9 cellular contexts compared by ENCODE assay signal in the genomic region with DNA sequence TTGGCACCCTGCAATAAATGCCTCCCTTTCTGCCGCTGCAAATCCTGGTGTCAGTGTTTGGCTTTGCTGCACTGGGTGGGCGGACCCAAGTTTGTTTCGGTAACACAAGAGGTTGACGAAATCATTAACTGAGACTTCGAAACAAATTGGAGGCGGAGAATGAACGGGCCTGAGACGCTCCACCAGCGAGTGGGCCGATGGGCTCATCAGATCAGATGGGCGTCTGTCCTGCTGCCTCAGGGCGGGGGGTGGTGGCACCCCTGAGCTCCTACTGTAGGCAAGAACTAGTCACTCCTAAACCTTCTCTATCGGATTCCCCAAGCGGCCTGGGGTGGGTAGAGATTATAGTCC. TPM values are rescaled to one million over a fixed set of nuclear protein-coding genes. Genes with fewer than 3 reads are reported as not detected.
DNase-seq lines count a peak whose midpoint lies in the region; ATAC-seq and TF ChIP-seq lines count a peak whose summit lies in the region.
"Had no signal": no experiment of that assay in that cellular context is flagged by ENCODE, and none has a peak within 500 bp of the region (broad histone marks: within the 10 kb centered on the region; RNA-seq: fewer than 3 reads in every experiment).

No MANE protein-coding gene starts in this region.

- peaks cover 2% of the 10 kb centered on the region in 2 donors for H3K9me3 Mint-ChIP-seq in activated T-cell treated with anti-CD3 and anti-CD28 coated beads, Interleukin-2, amount 50 U/mL, for 72 hours
- peaks cover 8% of the 10 kb centered on the region for H3K9me3 Mint-ChIP-seq in WTC11

- peak overlapping the region; percentile 56 for H3K27ac Mint-ChIP-seq in activated T-cell treated with anti-CD3 and anti-CD28 coated beads, Interleukin-2, amount 50 U/mL, for 72 hours
- peak overlapping the region; percentile 83 for H3K27ac Mint-ChIP-seq in WTC11

- H3K4me3 Mint-ChIP-seq in activated T-cell treated with anti-CD3 and anti-CD28 coated beads, Interleukin-2, amount 50 U/mL, for 72 hours, result peak overlapping the region; percentile 90 to 91
- H3K4me3 Mint-ChIP-seq in WTC11, result peak overlapping the region; percentile 90

- CTCF ChIA-PET in WTC11 (lab: Charles Lee), result interaction anchor here (1.4 to 6.3 kb wide), 4 partner anchors 17 to 47 kb away, joined by 3 to 126 read pairs (median 13); no protein-coding TSS in a partner anchor

- TF ChIP-seq CTCF in WTC11 (IDR thresholded peaks at IDR 0.05) (no peak), omental fat pad (IDR thresholded peaks at IDR 0.05) (no peak)

- peaks cover 6% of the 10 kb centered on the region for H3K4me1 Mint-ChIP-seq in activated T-cell treated with anti-CD3 and anti-CD28 coated beads, Interleukin-2, amount 50 U/mL, for 72 hours (ENCODE audit: low read depth)
- H3K4me1 Mint-ChIP-seq in WTC11, result peaks cover 23% of the 10 kb centered on the region

- H3K27me3 Mint-ChIP-seq in activated T-cell treated with anti-CD3 and anti-CD28 coated beads, Interleukin-2, amount 50 U/mL, for 72 hours (ENCODE audit: low read depth), result no peaks in the 10 kb centered on the region
- H3K27me3 Mint-ChIP-seq in WTC11 (ENCODE audit: low read depth), result peaks cover 21% of the 10 kb centered on the region

- peaks cover 1 to 5% of the 10 kb centered on the region in 2 donors for H3K36me3 Mint-ChIP-seq in activated T-cell treated with anti-CD3 and anti-CD28 coated beads, Interleukin-2, amount 50 U/mL, for 72 hours (ENCODE audit: insufficient read depth in 2 of 2)
- no peaks in the 10 kb centered on the region for H3K36me3 Mint-ChIP-seq in WTC11

- no peak for ATAC-seq in activated T-cell treated with anti-CD3 and anti-CD28 coated beads, Interleukin-2, amount 50 U/mL, for 72 hours (replicated peaks in 1 of 2)
- peak; percentile 1 for ATAC-seq in WTC11
- ATAC-seq in omental fat pad (ENCODE audit: low FRiP score), result peak; percentile 56
- ATAC-seq in GM18502 (IDR thresholded peaks at IDR 0.05; ENCODE audit: poor library complexity, unreplicated experiment), result no peak

- DNase-seq in activated T-cell treated with anti-CD3 and anti-CD28 coated beads, Interleukin-2, amount 50 U/mL, for 72 hours, result no peak
- DNase-seq in activated T-cell treated with anti-CD3 and anti-CD28 coated beads for 4 hours, result no peak
- peak; percentile 34 for DNase-seq in WTC11 (ENCODE audit: low spot score)
- peak; percentile 23 for DNase-seq in germinal center (ENCODE audit: low spot score)
- DNase-seq in omental fat pad (ENCODE audit: low spot score), result no peak
- DNase-seq in HPDE6-E6E7 (ENCODE audit: extremely low spot score), result no peak
- no peak for DNase-seq in occipital lobe (lab: John Stamatoyannopoulos, UW)

- POLR2A ChIA-PET in WTC11 (lab: Charles Lee), result no interaction called here

TF ChIP-seq in WTC11, 78 proteins besides CTCF, POLR2A, EP300 and RAD21:
- TF ChIP-seq, protein P1, sequence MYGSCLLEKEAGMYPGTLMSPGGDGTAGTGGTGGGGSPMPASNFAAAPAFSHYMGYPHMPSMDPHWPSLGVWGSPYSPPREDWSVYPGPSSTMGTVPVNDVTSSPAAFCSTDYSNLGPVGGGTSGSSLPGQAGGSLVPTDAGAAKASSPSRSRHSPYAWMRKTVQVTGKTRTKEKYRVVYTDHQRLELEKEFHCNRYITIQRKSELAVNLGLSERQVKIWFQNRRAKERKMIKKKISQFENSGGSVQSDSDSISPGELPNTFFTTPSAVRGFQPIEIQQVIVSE (CRISPR knock-in tag; IDR thresholded peaks at IDR 0.05; ENCODE audit: borderline replicate concordance), result no peak
- peak; percentile 36; the same call in 1 of the 2 replicates for TF ChIP-seq GABPB1 (CRISPR knock-in tag; IDR thresholded peaks at IDR 0.05)
TF ChIP-seq in WTC11: peak in this region for 1.

RNA-seq across cellular contexts. Expression of a gene that starts 0.9 kb away (rescaled TPM):
- total RNA-seq in activated T-cell treated with anti-CD3 and anti-CD28 coated beads, Interleukin-2, amount 50 U/mL, for 72 hours, result 1 to 10 TPM; 1.0 to 1.1 TPM
- 24.0 to 27.4 TPM (median 24.3 TPM) in 3 replicates for total RNA-seq in WTC11 (2021)
- total RNA-seq in omental fat pad, result 1 to 10 TPM; 3.3 to 8.5 (median 4.7) TPM
- total RNA-seq in occipital lobe, result 17.2 TPM

RNA-seq across cellular contexts. Expression of a gene that starts 31.7 kb away (rescaled TPM):
- total RNA-seq in activated T-cell treated with anti-CD3 and anti-CD28 coated beads, Interleukin-2, amount 50 U/mL, for 72 hours, result not detected
- 0.07 to 0.14 TPM in 2 of 3 replicates, not detected in the other for total RNA-seq in WTC11 (2021)
- not detected for total RNA-seq in omental fat pad
- total RNA-seq in occipital lobe, result not detected
- total RNA-seq: glomerular endothelial cell had no signal

RNA-seq across cellular contexts. Expression of a gene that starts 36.8 kb away (rescaled TPM):
- not detected for total RNA-seq in activated T-cell treated with anti-CD3 and anti-CD28 coated beads, Interleukin-2, amount 50 U/mL, for 72 hours
- 1.4 TPM in 1 of 3 replicates, not detected in the others for total RNA-seq in WTC11 (2021)
- not detected for total RNA-seq in omental fat pad
- not detected for total RNA-seq in occipital lobe
- total RNA-seq: glomerular endothelial cell had no signal

Comparison
In these comparisons a context has a peak if more than half of its experiments do, and no peak if none do; other contexts are left out.
1. ATAC-seq: peak in WTC11 (single experiment) and omental fat pad (single experiment); none in activated T-cell treated with anti-CD3 and anti-CD28 coated beads, Interleukin-2, amount 50 U/mL, for 72 hours (0 of 2) and GM18502 (single experiment).
2. DNase-seq: peak in WTC11 (single experiment) and germinal center (single experiment); none in activated T-cell treated with anti-CD3 and anti-CD28 coated beads, Interleukin-2, amount 50 U/mL, for 72 hours (0 of 2), activated T-cell treated with anti-CD3 and anti-CD28 coated beads for 4 hours (single experiment), omental fat pad (single experiment), HPDE6-E6E7 (single experiment) and occipital lobe (single experiment).